23 cellular contexts compared by ENCODE assay signal in the genomic region with DNA sequence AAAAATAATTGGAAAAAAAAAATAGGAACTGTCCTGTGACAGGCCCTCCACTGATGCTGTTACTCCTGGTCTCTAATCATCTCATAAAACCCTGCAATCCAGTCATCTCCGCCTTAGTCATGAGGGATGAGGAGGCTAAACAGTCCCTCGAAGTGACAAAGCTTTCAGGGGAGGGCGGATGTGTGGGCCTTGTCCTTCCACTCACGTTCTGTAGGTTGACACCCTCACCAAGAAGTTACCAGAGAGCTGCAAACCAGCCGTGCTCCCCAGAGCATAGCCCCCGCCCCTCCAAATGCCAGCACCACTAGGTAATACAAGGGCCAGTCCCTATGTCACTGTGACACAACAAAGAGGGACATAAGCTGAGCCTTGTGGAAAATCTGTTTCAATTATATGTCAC. TPM values are rescaled to one million over a fixed set of nuclear protein-coding genes. Genes with fewer than 3 reads are reported as not detected.
A peak's percentile ranks its signal among the peaks of the same experiment; 100 is the strongest.
DNase-seq lines count a peak whose midpoint lies in the region; ATAC-seq, FAIRE-seq and TF ChIP-seq lines count a peak whose summit lies in the region.
"Had no signal": no experiment of that assay in that cellular context is flagged by ENCODE, and none has a peak within 500 bp of the region (broad histone marks: within the 10 kb centered on the region; RNA-seq: fewer than 3 reads in every experiment).

No MANE protein-coding gene starts in this region.

- H3K9me3 Mint-ChIP-seq in astrocyte (ENCODE audit: unreplicated experiment): no peaks in the 10 kb centered on the region
- no peaks in the 10 kb centered on the region for H3K9me3 Mint-ChIP-seq in stimulated activated naive B cell treated with anti-CD40 and anti-IgM and Interleukin-4, amounts not matched to agents 10 μg/mL and 1 μg/mL and 100 μg/mL, for 72 hours
- H3K9me3 Mint-ChIP-seq: CD8-positive, alpha-beta memory T cell had no signal

- peaks cover 6% of the 10 kb centered on the region for H3K4me1 ChIP-seq in astrocyte (ENCODE audit: insufficient read depth, low read length)
- H3K4me1 ChIP-seq: BLaER1 treated with 17β-estradiol and CSF1 and Interleukin-3, amounts not matched to agents 10 nM and 100 nM had no signal

- no peaks in the 10 kb centered on the region for H3K27me3 Mint-ChIP-seq in astrocyte (ENCODE audit: low read depth, unreplicated experiment)
- peaks cover 5 to 35% of the 10 kb centered on the region in 2 donors for H3K27me3 Mint-ChIP-seq in stimulated activated naive B cell treated with anti-CD40 and anti-IgM and Interleukin-4, amounts not matched to agents 10 μg/mL and 1 μg/mL and 100 μg/mL, for 72 hours
- H3K27me3 Mint-ChIP-seq: CD8-positive, alpha-beta memory T cell had no signal

- ATAC-seq in HG02759 (IDR thresholded peaks at IDR 0.05; ENCODE audit: unreplicated experiment): no peak
- no peak for ATAC-seq in stimulated activated naive B cell treated with anti-CD40 and anti-IgM and Interleukin-4, amounts not matched to agents 10 μg/mL and 1 μg/mL and 100 μg/mL, for 72 hours (replicated peaks)

- no peaks in the 10 kb centered on the region for H3K36me3 ChIP-seq in astrocyte (ENCODE audit: insufficient read depth, low read length)
- H3K36me3 ChIP-seq: BLaER1 treated with 17β-estradiol and CSF1 and Interleukin-3, amounts not matched to agents 10 nM and 100 nM had no signal

- no peak overlapping the region for H3K9ac ChIP-seq in astrocyte (ENCODE audit: low read length)
- H3K9ac ChIP-seq: BLaER1 treated with 17β-estradiol and CSF1 and Interleukin-3, amounts not matched to agents 10 nM and 100 nM; SK-N-SH had no signal

- H3K36me3 Mint-ChIP-seq in astrocyte (ENCODE audit: low read depth, unreplicated experiment): no peaks in the 10 kb centered on the region
- H3K36me3 Mint-ChIP-seq in stimulated activated naive B cell treated with anti-CD40 and anti-IgM and Interleukin-4, amounts not matched to agents 10 μg/mL and 1 μg/mL and 100 μg/mL, for 72 hours: no peaks in the 10 kb centered on the region
- H3K36me3 Mint-ChIP-seq: CD8-positive, alpha-beta memory T cell had no signal

- H3K9me3 ChIP-seq in astrocyte (ENCODE audit: insufficient read depth, low read depth, low read length): no peaks in the 10 kb centered on the region
- H3K9me3 ChIP-seq: BLaER1 treated with 17β-estradiol and CSF1 and Interleukin-3, amounts not matched to agents 10 nM and 100 nM; SK-N-SH had no signal

- no peaks in the 10 kb centered on the region for H3K79me2 ChIP-seq in astrocyte (ENCODE audit: insufficient read depth, low read length)

- peaks cover 20% of the 10 kb centered on the region for H3K4me1 Mint-ChIP-seq in astrocyte (ENCODE audit: low read depth, unreplicated experiment)
- no peaks in the 10 kb centered on the region for H3K4me1 Mint-ChIP-seq in stimulated activated naive B cell treated with anti-CD40 and anti-IgM and Interleukin-4, amounts not matched to agents 10 μg/mL and 1 μg/mL and 100 μg/mL, for 72 hours
- H3K4me1 Mint-ChIP-seq: CD8-positive, alpha-beta memory T cell had no signal

- no peak overlapping the region for H3K4me3 Mint-ChIP-seq in astrocyte (ENCODE audit: unreplicated experiment)
- no peak overlapping the region for H3K4me3 Mint-ChIP-seq in stimulated activated naive B cell treated with anti-CD40 and anti-IgM and Interleukin-4, amounts not matched to agents 10 μg/mL and 1 μg/mL and 100 μg/mL, for 72 hours
- H3K4me3 Mint-ChIP-seq: CD8-positive, alpha-beta memory T cell had no signal

- H4K20me1 ChIP-seq in astrocyte (ENCODE audit: insufficient read depth, low read length): no peaks in the 10 kb centered on the region
- H4K20me1 ChIP-seq: BLaER1 treated with 17β-estradiol and CSF1 and Interleukin-3, amounts not matched to agents 10 nM and 100 nM had no signal

- H3K27ac ChIP-seq in astrocyte (ENCODE audit: low read depth, low read length) (no peak overlapping the region), substantia nigra (ENCODE audit: low read depth, low read length, poor library complexity, severe bottlenecking) (peak overlapping the region; percentile 92)
- H3K27ac ChIP-seq: BLaER1 treated with 17β-estradiol and CSF1 and Interleukin-3, amounts not matched to agents 10 nM and 100 nM had no signal

- no peak overlapping the region for H3K4me3 ChIP-seq in astrocyte (ENCODE audit: insufficient read depth, low read depth, low read length)
- H3K4me3 ChIP-seq: BLaER1 treated with 17β-estradiol and CSF1 and Interleukin-3, amounts not matched to agents 10 nM and 100 nM had no signal

- DNase-seq in HT1080 (ENCODE audit: low read depth) (peak; percentile 42), astrocyte (ENCODE audit: low read depth) (no peak), inferior parietal cortex (ENCODE audit: extremely low spot score) (peak; percentile 19), substantia nigra (lab: John Stamatoyannopoulos, UW) (no peak), HK-2 (ENCODE audit: unreplicated experiment) (no peak)
- no peak for DNase-seq in stimulated activated naive B cell treated with anti-CD40 and anti-IgM and Interleukin-4, amounts not matched to agents 10 μg/mL and 1 μg/mL and 100 μg/mL, for 72 hours
- DNase-seq in effector CD8-positive, alpha-beta T cell (lab: John Stamatoyannopoulos, UW): no peak
- DNase-seq: CD8-positive, alpha-beta memory T cell; DMS53; GOT3; KG1; NCI-H1417 treated with DMSO at 0.1 percent for 48 hours; NCI-H187 treated with DMSO at 0.1 percent for 48 hours; NCI-H526; SHP77 treated with DMSO at 0.1 percent for 48 hours; SK-N-SH had no signal

- TF ChIP-seq CTCF in astrocyte (IDR thresholded peaks at IDR 0.05; ENCODE audit: insufficient read depth, low read depth, low read length): no peak

- no peak overlapping the region for H3K4me2 ChIP-seq in astrocyte (ENCODE audit: low read length)
- H3K4me2 ChIP-seq: BLaER1 treated with 17β-estradiol and CSF1 and Interleukin-3, amounts not matched to agents 10 nM and 100 nM; SK-N-SH had no signal

- no peak for FAIRE-seq in astrocyte (lab: Jason Lieb, UNC)
- FAIRE-seq: GM12892, GM18507 had no signal

- H3K27me3 ChIP-seq in astrocyte (ENCODE audit: insufficient read depth, low read length): no peaks in the 10 kb centered on the region
- H3K27me3 ChIP-seq: BLaER1 treated with 17β-estradiol and CSF1 and Interleukin-3, amounts not matched to agents 10 nM and 100 nM had no signal

- H3K27ac Mint-ChIP-seq in astrocyte (ENCODE audit: unreplicated experiment): peak overlapping the region; percentile 54
- no peak overlapping the region for H3K27ac Mint-ChIP-seq in stimulated activated naive B cell treated with anti-CD40 and anti-IgM and Interleukin-4, amounts not matched to agents 10 μg/mL and 1 μg/mL and 100 μg/mL, for 72 hours
- H3K27ac Mint-ChIP-seq: CD8-positive, alpha-beta memory T cell had no signal

- H2AFZ ChIP-seq in astrocyte (ENCODE audit: low read depth, low read length): no peak overlapping the region

RNA-seq across cellular contexts. Expression of gene COBL, which starts 11.9 kb away (rescaled TPM):
- 1.2 TPM in 2 replicates for total RNA-seq in HT1080 (2014; rRNA removed; shearing (Covaris generic))
- 0.28 and 0.65 TPM in 2 replicates for polyA plus RNA-seq in HT1080 (2015; cell fraction: cytosol; rRNA removed)
- polyA plus RNA-seq in HT1080 (2015; cell fraction: nucleus; rRNA removed): 0.15 and 0.16 TPM in 2 replicates
- total RNA-seq in astrocyte: 3.6 and 6.4 TPM in 2 replicates
- total RNA-seq: A673; CD8-positive, alpha-beta memory T cell; OCI-LY7; RPMI7951 had no signal
- polyA plus RNA-seq: CD8-positive, alpha-beta memory T cell had no signal

Comparison
In these comparisons a context has a peak if more than half of its experiments do, and no peak if none do; other contexts are left out.
1. DNase-seq: peak in HT1080 (single experiment) and inferior parietal cortex (single experiment); none in astrocyte (single experiment), substantia nigra (0 of 49), stimulated activated naive B cell treated with anti-CD40 and anti-IgM and Interleukin-4, amounts not matched to agents 10 μg/mL and 1 μg/mL and 100 μg/mL, for 72 hours (single experiment), HK-2 (single experiment) and effector CD8-positive, alpha-beta T cell (single experiment).